ENCODE assay signal across 1 cellular context in genomic region chr9:19451240-19452087, GRCh38.
TF ChIP-seq lines count a peak whose summit lies in the region.

No MANE protein-coding gene starts in this region.

TF ChIP-seq in GM12878, 131 proteins besides CTCF, POLR2A, EP300 and RAD21 (continued from another document):
- TF ChIP-seq USF1 (IDR thresholded peaks at IDR 0.05; ENCODE audit: borderline replicate concordance, extremely low read length, insufficient read depth, low read depth, low read length) (no peak), MYC (IDR thresholded peaks at IDR 0.05; ENCODE audit: insufficient read depth, insufficient read length, insufficient replicate concordance, low read length, severe bottlenecking) (no peak), FOXM1 (IDR thresholded peaks at IDR 0.05; ENCODE audit: low read depth, low read length) (no peak), SREBF1 (IDR thresholded peaks at IDR 0.05; ENCODE audit: low read length) (no peak), ZNF622 (IDR thresholded peaks at IDR 0.05) (no peak), REST (IDR thresholded peaks at IDR 0.05; ENCODE audit: low read depth, low read length) (no peak), CREB1 (IDR thresholded peaks at IDR 0.05; ENCODE audit: low read depth) (0 out of 2 replicates have a peak, but pooled peaks have one; percentile 40), FOXK2 (IDR thresholded peaks at IDR 0.05) (no peak), MXI1 (IDR thresholded peaks at IDR 0.05; ENCODE audit: low read depth, low read length) (no peak), TARDBP (IDR thresholded peaks at IDR 0.05; ENCODE audit: borderline replicate concordance) (no peak), CBX5 (IDR thresholded peaks at IDR 0.05; ENCODE audit: low read depth) (no peak), SMAD1 (IDR thresholded peaks at IDR 0.05; ENCODE audit: low read depth, partially characterized antibody) (no peak), CEBPB (IDR thresholded peaks at IDR 0.05; ENCODE audit: borderline replicate concordance in 1 of 2, low read depth in 2 of 2, low read length in 2 of 2) (no peak), MTA3 (IDR thresholded peaks at IDR 0.05; ENCODE audit: borderline replicate concordance, low read length) (no peak; the same call in 1 of the 2 replicates), BCL3 (IDR thresholded peaks at IDR 0.05; ENCODE audit: borderline replicate concordance, insufficient read depth, low read depth, low read length, poor library complexity, severe bottlenecking) (no peak), YY1 (IDR thresholded peaks at IDR 0.05; ENCODE audit: low read depth, low read length) (no peak), ZNF207 (IDR thresholded peaks at IDR 0.05; ENCODE audit: borderline replicate concordance) (no peak), RB1 (IDR thresholded peaks at IDR 0.05; ENCODE audit: borderline replicate concordance) (no peak), STAT3 (IDR thresholded peaks at IDR 0.05; ENCODE audit: low read depth, low read length) (no peak), CHD1 (IDR thresholded peaks at IDR 0.05; ENCODE audit: low read depth, low read length) (no peak), NFIC (IDR thresholded peaks at IDR 0.05; ENCODE audit: low read depth, low read length) (peak; percentile 69), ZNF384 (IDR thresholded peaks at IDR 0.05; ENCODE audit: borderline replicate concordance, low read depth, low read length) (no peak), STAT1 (conservative IDR thresholded peaks at IDR 0.05) (no peak), ETV6 (conservative IDR thresholded peaks at IDR 0.05 in 1 of 2, IDR thresholded peaks at IDR 0.05 in 1 of 2; ENCODE audit: borderline replicate concordance in 1 of 2, low read depth in 1 of 2) (peak in 1 of 2 experiments; percentile 47; a peak in 1 of 4 replicates), NR2C1 (IDR thresholded peaks at IDR 0.05) (no peak), BCL11A (IDR thresholded peaks at IDR 0.05; ENCODE audit: low read depth, low read length) (no peak), YBX1 (IDR thresholded peaks at IDR 0.05) (no peak), ASH2L (IDR thresholded peaks at IDR 0.05; ENCODE audit: borderline replicate concordance, low read depth) (peak; percentile 69; the same call in 1 of the 2 replicates), NR2F1 (conservative IDR thresholded peaks at IDR 0.05) (no peak), RFX5 (IDR thresholded peaks at IDR 0.05; ENCODE audit: low read depth, low read length) (no peak)
- TF ChIP-seq, protein P1, sequence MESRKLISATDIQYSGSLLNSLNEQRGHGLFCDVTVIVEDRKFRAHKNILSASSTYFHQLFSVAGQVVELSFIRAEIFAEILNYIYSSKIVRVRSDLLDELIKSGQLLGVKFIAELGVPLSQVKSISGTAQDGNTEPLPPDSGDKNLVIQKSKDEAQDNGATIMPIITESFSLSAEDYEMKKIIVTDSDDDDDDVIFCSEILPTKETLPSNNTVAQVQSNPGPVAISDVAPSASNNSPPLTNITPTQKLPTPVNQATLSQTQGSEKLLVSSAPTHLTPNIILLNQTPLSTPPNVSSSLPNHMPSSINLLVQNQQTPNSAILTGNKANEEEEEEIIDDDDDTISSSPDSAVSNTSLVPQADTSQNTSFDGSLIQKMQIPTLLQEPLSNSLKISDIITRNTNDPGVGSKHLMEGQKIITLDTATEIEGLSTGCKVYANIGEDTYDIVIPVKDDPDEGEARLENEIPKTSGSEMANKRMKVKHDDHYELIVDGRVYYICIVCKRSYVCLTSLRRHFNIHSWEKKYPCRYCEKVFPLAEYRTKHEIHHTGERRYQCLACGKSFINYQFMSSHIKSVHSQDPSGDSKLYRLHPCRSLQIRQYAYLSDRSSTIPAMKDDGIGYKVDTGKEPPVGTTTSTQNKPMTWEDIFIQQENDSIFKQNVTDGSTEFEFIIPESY (IDR thresholded peaks at IDR 0.05), result no peak
- TF ChIP-seq, protein P2, sequence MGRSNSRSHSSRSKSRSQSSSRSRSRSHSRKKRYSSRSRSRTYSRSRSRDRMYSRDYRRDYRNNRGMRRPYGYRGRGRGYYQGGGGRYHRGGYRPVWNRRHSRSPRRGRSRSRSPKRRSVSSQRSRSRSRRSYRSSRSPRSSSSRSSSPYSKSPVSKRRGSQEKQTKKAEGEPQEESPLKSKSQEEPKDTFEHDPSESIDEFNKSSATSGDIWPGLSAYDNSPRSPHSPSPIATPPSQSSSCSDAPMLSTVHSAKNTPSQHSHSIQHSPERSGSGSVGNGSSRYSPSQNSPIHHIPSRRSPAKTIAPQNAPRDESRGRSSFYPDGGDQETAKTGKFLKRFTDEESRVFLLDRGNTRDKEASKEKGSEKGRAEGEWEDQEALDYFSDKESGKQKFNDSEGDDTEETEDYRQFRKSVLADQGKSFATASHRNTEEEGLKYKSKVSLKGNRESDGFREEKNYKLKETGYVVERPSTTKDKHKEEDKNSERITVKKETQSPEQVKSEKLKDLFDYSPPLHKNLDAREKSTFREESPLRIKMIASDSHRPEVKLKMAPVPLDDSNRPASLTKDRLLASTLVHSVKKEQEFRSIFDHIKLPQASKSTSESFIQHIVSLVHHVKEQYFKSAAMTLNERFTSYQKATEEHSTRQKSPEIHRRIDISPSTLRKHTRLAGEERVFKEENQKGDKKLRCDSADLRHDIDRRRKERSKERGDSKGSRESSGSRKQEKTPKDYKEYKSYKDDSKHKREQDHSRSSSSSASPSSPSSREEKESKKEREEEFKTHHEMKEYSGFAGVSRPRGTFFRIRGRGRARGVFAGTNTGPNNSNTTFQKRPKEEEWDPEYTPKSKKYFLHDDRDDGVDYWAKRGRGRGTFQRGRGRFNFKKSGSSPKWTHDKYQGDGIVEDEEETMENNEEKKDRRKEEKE (IDR thresholded peaks at IDR 0.05), result no peak
- TF ChIP-seq, protein P3, sequence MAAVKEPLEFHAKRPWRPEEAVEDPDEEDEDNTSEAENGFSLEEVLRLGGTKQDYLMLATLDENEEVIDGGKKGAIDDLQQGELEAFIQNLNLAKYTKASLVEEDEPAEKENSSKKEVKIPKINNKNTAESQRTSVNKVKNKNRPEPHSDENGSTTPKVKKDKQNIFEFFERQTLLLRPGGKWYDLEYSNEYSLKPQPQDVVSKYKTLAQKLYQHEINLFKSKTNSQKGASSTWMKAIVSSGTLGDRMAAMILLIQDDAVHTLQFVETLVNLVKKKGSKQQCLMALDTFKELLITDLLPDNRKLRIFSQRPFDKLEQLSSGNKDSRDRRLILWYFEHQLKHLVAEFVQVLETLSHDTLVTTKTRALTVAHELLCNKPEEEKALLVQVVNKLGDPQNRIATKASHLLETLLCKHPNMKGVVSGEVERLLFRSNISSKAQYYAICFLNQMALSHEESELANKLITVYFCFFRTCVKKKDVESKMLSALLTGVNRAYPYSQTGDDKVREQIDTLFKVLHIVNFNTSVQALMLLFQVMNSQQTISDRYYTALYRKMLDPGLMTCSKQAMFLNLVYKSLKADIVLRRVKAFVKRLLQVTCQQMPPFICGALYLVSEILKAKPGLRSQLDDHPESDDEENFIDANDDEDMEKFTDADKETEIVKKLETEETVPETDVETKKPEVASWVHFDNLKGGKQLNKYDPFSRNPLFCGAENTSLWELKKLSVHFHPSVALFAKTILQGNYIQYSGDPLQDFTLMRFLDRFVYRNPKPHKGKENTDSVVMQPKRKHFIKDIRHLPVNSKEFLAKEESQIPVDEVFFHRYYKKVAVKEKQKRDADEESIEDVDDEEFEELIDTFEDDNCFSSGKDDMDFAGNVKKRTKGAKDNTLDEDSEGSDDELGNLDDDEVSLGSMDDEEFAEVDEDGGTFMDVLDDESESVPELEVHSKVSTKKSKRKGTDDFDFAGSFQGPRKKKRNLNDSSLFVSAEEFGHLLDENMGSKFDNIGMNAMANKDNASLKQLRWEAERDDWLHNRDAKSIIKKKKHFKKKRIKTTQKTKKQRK (IDR thresholded peaks at IDR 0.05; ENCODE audit: low read depth, low read length), result no peak
- TF ChIP-seq, protein P4, sequence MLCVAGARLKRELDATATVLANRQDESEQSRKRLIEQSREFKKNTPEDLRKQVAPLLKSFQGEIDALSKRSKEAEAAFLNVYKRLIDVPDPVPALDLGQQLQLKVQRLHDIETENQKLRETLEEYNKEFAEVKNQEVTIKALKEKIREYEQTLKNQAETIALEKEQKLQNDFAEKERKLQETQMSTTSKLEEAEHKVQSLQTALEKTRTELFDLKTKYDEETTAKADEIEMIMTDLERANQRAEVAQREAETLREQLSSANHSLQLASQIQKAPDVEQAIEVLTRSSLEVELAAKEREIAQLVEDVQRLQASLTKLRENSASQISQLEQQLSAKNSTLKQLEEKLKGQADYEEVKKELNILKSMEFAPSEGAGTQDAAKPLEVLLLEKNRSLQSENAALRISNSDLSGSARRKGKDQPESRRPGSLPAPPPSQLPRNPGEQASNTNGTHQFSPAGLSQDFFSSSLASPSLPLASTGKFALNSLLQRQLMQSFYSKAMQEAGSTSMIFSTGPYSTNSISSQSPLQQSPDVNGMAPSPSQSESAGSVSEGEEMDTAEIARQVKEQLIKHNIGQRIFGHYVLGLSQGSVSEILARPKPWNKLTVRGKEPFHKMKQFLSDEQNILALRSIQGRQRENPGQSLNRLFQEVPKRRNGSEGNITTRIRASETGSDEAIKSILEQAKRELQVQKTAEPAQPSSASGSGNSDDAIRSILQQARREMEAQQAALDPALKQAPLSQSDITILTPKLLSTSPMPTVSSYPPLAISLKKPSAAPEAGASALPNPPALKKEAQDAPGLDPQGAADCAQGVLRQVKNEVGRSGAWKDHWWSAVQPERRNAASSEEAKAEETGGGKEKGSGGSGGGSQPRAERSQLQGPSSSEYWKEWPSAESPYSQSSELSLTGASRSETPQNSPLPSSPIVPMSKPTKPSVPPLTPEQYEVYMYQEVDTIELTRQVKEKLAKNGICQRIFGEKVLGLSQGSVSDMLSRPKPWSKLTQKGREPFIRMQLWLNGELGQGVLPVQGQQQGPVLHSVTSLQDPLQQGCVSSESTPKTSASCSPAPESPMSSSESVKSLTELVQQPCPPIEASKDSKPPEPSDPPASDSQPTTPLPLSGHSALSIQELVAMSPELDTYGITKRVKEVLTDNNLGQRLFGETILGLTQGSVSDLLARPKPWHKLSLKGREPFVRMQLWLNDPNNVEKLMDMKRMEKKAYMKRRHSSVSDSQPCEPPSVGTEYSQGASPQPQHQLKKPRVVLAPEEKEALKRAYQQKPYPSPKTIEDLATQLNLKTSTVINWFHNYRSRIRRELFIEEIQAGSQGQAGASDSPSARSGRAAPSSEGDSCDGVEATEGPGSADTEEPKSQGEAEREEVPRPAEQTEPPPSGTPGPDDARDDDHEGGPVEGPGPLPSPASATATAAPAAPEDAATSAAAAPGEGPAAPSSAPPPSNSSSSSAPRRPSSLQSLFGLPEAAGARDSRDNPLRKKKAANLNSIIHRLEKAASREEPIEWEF (IDR thresholded peaks at IDR 0.05; ENCODE audit: insufficient replicate concordance, low read depth, low read length), result no peak
- TF ChIP-seq, protein P5, sequence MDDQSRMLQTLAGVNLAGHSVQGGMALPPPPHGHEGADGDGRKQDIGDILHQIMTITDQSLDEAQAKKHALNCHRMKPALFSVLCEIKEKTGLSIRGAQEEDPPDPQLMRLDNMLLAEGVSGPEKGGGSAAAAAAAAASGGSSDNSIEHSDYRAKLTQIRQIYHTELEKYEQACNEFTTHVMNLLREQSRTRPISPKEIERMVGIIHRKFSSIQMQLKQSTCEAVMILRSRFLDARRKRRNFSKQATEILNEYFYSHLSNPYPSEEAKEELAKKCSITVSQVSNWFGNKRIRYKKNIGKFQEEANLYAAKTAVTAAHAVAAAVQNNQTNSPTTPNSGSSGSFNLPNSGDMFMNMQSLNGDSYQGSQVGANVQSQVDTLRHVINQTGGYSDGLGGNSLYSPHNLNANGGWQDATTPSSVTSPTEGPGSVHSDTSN (IDR thresholded peaks at IDR 0.05; ENCODE audit: insufficient replicate concordance, low read depth, low read length), result no peak
TF ChIP-seq in GM12878: peak in this region for 26.
